ENCODE assay signal across 1 cellular context in the genomic region with DNA sequence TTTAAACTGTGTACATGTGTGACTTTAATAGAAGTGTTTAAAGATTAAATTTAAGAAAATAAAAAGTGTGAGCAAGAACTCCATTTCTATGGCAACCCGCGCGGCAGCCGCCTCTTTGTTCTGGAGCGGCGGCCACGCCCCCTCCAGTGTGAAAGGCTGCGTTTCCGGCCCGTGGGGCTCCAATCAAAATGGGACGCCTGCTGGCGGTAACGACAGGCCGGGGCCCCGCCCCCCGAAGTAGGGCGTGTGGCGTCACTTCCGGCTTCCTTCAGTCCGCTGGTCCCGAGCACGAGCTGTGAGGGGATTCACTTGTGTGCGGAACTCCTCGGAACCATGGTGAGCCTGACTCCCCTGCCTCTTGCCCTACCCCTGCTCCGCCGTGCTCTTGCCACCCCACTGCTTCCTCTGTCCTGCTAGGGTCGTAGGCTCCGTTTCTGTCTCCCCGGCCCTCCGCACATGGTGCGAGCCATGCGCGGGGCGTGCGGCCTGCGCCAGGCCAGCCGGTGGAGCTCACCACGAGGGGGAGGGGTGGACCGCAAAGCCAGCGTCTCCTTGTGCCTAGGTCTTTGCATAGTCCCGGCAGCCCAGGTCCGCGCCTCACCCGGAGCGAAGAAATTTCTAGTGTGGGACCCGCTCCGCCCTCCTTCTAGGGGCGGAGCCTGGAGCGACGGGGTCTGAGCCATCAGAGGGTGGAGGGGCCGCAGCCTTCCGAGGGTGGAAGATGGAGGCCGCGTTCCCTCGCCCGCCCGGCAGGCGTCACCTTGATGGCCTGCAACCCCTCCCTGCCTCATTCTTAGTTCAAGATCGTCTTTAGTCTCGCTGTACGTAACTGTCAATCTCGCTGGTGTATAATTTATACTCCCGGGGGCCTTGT.
TF ChIP-seq lines count a peak whose summit lies in the region.

A gene (plus strand): TSS at position 271 of the 874 bp plus-strand sequence. CDS start 63 bp downstream, at position 334.

TF ChIP-seq in HEK293, 187 proteins besides CTCF, POLR2A, EP300 and RAD21 (continued from another document and continues in another):
- TF ChIP-seq, protein P1, sequence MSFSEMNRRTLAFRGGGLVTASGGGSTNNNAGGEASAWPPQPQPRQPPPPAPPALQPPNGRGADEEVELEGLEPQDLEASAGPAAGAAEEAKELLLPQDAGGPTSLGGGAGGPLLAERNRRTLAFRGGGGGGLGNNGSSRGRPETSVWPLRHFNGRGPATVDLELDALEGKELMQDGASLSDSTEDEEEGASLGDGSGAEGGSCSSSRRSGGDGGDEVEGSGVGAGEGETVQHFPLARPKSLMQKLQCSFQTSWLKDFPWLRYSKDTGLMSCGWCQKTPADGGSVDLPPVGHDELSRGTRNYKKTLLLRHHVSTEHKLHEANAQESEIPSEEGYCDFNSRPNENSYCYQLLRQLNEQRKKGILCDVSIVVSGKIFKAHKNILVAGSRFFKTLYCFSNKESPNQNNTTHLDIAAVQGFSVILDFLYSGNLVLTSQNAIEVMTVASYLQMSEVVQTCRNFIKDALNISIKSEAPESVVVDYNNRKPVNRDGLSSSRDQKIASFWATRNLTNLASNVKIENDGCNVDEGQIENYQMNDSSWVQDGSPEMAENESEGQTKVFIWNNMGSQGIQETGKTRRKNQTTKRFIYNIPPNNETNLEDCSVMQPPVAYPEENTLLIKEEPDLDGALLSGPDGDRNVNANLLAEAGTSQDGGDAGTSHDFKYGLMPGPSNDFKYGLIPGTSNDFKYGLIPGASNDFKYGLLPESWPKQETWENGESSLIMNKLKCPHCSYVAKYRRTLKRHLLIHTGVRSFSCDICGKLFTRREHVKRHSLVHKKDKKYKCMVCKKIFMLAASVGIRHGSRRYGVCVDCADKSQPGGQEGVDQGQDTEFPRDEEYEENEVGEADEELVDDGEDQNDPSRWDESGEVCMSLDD (tag by site-specific recombination; IDR thresholded peaks at IDR 0.05), result no peak
- TF ChIP-seq ZFP3 (tag by site-specific recombination; IDR thresholded peaks at IDR 0.05; ENCODE audit: low read depth), result no peak
- TF ChIP-seq ZNF394 (tag by site-specific recombination; IDR thresholded peaks at IDR 0.05; ENCODE audit: borderline replicate concordance), result peak; percentile 54; the same call in 1 of the 2 replicates
- TF ChIP-seq, protein P2, sequence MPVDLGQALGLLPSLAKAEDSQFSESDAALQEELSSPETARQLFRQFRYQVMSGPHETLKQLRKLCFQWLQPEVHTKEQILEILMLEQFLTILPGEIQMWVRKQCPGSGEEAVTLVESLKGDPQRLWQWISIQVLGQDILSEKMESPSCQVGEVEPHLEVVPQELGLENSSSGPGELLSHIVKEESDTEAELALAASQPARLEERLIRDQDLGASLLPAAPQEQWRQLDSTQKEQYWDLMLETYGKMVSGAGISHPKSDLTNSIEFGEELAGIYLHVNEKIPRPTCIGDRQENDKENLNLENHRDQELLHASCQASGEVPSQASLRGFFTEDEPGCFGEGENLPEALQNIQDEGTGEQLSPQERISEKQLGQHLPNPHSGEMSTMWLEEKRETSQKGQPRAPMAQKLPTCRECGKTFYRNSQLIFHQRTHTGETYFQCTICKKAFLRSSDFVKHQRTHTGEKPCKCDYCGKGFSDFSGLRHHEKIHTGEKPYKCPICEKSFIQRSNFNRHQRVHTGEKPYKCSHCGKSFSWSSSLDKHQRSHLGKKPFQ (tag by site-specific recombination; IDR thresholded peaks at IDR 0.05), result 0 out of 2 replicates have a peak, but pooled peaks have one; percentile 12
- TF ChIP-seq ZBTB20 (tag by site-specific recombination; IDR thresholded peaks at IDR 0.05), result peak; percentile 78
- TF ChIP-seq, protein P3, sequence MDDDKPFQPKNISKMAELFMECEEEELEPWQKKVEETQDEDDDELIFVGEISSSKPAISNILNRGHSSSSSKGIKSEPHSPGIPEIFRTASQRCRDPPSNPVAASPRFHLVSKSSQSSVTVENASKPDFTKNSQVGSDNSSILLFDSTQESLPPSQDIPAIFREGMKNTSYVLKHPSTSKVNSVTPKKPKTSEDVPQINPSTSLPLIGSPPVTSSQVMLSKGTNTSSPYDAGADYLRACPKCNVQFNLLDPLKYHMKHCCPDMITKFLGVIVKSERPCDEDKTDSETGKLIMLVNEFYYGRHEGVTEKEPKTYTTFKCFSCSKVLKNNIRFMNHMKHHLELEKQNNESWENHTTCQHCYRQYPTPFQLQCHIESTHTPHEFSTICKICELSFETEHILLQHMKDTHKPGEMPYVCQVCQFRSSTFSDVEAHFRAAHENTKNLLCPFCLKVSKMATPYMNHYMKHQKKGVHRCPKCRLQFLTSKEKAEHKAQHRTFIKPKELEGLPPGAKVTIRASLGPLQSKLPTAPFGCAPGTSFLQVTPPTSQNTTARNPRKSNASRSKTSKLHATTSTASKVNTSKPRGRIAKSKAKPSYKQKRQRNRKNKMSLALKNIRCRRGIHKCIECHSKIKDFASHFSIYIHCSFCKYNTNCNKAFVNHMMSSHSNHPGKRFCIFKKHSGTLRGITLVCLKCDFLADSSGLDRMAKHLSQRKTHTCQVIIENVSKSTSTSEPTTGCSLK (tag by site-specific recombination; IDR thresholded peaks at IDR 0.05), result no peak
- TF ChIP-seq REPIN1 (tag by site-specific recombination; IDR thresholded peaks at IDR 0.05; ENCODE audit: low read depth), result peak; percentile 85
- TF ChIP-seq, protein P4, sequence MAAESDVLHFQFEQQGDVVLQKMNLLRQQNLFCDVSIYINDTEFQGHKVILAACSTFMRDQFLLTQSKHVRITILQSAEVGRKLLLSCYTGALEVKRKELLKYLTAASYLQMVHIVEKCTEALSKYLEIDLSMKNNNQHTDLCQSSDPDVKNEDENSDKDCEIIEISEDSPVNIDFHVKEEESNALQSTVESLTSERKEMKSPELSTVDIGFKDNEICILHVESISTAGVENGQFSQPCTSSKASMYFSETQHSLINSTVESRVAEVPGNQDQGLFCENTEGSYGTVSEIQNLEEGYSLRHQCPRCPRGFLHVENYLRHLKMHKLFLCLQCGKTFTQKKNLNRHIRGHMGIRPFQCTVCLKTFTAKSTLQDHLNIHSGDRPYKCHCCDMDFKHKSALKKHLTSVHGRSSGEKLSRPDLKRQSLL (tag by site-specific recombination; IDR thresholded peaks at IDR 0.05), result no peak
- TF ChIP-seq, protein P5, sequence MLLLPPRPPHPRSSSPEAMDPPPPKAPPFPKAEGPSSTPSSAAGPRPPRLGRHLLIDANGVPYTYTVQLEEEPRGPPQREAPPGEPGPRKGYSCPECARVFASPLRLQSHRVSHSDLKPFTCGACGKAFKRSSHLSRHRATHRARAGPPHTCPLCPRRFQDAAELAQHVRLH (tag by site-specific recombination; IDR thresholded peaks at IDR 0.05), result peak; percentile 39; the same call in 1 of the 2 replicates
- no peak for TF ChIP-seq EGR2 (tag by site-specific recombination; IDR thresholded peaks at IDR 0.05; ENCODE audit: low read depth)
- no peak for TF ChIP-seq ZNF670 (tag by site-specific recombination; IDR thresholded peaks at IDR 0.05; ENCODE audit: low read depth)
- TF ChIP-seq, protein P6, sequence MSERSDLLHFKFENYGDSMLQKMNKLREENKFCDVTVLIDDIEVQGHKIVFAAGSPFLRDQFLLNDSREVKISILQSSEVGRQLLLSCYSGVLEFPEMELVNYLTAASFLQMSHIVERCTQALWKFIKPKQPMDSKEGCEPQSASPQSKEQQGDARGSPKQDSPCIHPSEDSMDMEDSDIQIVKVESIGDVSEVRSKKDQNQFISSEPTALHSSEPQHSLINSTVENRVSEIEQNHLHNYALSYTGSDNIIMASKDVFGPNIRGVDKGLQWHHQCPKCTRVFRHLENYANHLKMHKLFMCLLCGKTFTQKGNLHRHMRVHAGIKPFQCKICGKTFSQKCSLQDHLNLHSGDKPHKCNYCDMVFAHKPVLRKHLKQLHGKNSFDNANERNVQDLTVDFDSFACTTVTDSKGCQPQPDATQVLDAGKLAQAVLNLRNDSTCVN (tag by site-specific recombination; optimal IDR thresholded peaks at IDR 0.05), result peak; percentile 76
- TF ChIP-seq ZNF157 (tag by site-specific recombination; IDR thresholded peaks at IDR 0.05), result no peak
- peak; percentile 79 for TF ChIP-seq ZEB2 (tag by site-specific recombination; IDR thresholded peaks at IDR 0.05)
- TF ChIP-seq ZNF600 (tag by site-specific recombination; IDR thresholded peaks at IDR 0.05), result peak; percentile 93
- TF ChIP-seq, protein P7, sequence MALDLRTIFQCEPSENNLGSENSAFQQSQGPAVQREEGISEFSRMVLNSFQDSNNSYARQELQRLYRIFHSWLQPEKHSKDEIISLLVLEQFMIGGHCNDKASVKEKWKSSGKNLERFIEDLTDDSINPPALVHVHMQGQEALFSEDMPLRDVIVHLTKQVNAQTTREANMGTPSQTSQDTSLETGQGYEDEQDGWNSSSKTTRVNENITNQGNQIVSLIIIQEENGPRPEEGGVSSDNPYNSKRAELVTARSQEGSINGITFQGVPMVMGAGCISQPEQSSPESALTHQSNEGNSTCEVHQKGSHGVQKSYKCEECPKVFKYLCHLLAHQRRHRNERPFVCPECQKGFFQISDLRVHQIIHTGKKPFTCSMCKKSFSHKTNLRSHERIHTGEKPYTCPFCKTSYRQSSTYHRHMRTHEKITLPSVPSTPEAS (tag by site-specific recombination; IDR thresholded peaks at IDR 0.05), result no peak; the same call in 1 of the 2 replicates
- TF ChIP-seq ZNF354C (tag by site-specific recombination; IDR thresholded peaks at IDR 0.05; ENCODE audit: borderline replicate concordance, low read depth), result no peak
- TF ChIP-seq ZNF626 (tag by site-specific recombination; IDR thresholded peaks at IDR 0.05), result no peak
- TF ChIP-seq ZNF19 (tag by site-specific recombination; IDR thresholded peaks at IDR 0.05; ENCODE audit: low read depth), result no peak
- TF ChIP-seq ZIC2 (tag by site-specific recombination; IDR thresholded peaks at IDR 0.05), result peak; percentile 29; the same call in 1 of the 2 replicates
- TF ChIP-seq ZNF292 (tag by site-specific recombination; IDR thresholded peaks at IDR 0.05; ENCODE audit: borderline replicate concordance, low read depth), result no peak
- TF ChIP-seq WT1 (tag by site-specific recombination; IDR thresholded peaks at IDR 0.05), result peak; percentile 44; the same call in 1 of the 2 replicates
- no peak for TF ChIP-seq ZNF560 (tag by site-specific recombination; IDR thresholded peaks at IDR 0.05; ENCODE audit: borderline replicate concordance)
- peak; percentile 72 for TF ChIP-seq ZNF76 (tag by site-specific recombination; IDR thresholded peaks at IDR 0.05; ENCODE audit: borderline replicate concordance, low read depth)
- TF ChIP-seq, protein P8, sequence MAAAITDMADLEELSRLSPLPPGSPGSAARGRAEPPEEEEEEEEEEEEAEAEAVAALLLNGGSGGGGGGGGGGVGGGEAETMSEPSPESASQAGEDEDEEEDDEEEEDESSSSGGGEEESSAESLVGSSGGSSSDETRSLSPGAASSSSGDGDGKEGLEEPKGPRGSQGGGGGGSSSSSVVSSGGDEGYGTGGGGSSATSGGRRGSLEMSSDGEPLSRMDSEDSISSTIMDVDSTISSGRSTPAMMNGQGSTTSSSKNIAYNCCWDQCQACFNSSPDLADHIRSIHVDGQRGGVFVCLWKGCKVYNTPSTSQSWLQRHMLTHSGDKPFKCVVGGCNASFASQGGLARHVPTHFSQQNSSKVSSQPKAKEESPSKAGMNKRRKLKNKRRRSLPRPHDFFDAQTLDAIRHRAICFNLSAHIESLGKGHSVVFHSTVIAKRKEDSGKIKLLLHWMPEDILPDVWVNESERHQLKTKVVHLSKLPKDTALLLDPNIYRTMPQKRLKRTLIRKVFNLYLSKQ (tag by site-specific recombination; IDR thresholded peaks at IDR 0.05; ENCODE audit: borderline replicate concordance), result no peak
- TF ChIP-seq, protein P9, sequence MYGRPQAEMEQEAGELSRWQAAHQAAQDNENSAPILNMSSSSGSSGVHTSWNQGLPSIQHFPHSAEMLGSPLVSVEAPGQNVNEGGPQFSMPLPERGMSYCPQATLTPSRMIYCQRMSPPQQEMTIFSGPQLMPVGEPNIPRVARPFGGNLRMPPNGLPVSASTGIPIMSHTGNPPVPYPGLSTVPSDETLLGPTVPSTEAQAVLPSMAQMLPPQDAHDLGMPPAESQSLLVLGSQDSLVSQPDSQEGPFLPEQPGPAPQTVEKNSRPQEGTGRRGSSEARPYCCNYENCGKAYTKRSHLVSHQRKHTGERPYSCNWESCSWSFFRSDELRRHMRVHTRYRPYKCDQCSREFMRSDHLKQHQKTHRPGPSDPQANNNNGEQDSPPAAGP (tag by site-specific recombination; IDR thresholded peaks at IDR 0.05), result peak; percentile 70
- TF ChIP-seq ZNF37A (tag by site-specific recombination; IDR thresholded peaks at IDR 0.05), result no peak
- TF ChIP-seq ZNF2 (tag by site-specific recombination; IDR thresholded peaks at IDR 0.05), result peak; percentile 95
- TF ChIP-seq ZNF23 (tag by site-specific recombination; IDR thresholded peaks at IDR 0.05; ENCODE audit: borderline replicate concordance), result no peak
- TF ChIP-seq, protein P10, sequence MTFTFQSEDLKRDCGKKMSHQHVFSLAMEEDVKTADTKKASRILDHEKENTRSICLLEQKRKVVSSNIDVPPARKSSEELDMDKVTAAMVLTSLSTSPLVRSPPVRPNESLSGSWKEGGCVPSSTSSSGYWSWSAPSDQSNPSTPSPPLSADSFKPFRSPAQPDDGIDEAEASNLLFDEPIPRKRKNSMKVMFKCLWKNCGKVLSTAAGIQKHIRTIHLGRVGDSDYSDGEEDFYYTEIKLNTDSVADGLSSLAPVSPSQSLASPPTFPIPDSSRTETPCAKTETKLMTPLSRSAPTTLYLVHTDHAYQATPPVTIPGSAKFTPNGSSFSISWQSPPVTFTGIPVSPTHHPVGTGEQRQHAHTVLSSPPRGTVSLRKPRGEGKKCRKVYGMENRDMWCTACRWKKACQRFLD (tag by site-specific recombination; IDR thresholded peaks at IDR 0.05), result no peak
- TF ChIP-seq PRDM1 (tag by site-specific recombination; IDR thresholded peaks at IDR 0.05), result no peak
- TF ChIP-seq ZNF324 (tag by site-specific recombination; IDR thresholded peaks at IDR 0.05), result peak; percentile 74; the same call in 1 of the 2 replicates
- no peak for TF ChIP-seq ZNF521 (tag by site-specific recombination; IDR thresholded peaks at IDR 0.05)
- no peak for TF ChIP-seq ZNF416 (tag by site-specific recombination; IDR thresholded peaks at IDR 0.05)
- TF ChIP-seq ZNF585B (tag by site-specific recombination; IDR thresholded peaks at IDR 0.05), result no peak
- peak; percentile 66; the same call in 1 of the 2 replicates for TF ChIP-seq KLF7 (tag by site-specific recombination; IDR thresholded peaks at IDR 0.05; ENCODE audit: borderline replicate concordance)
- TF ChIP-seq ZNF211 (tag by site-specific recombination; IDR thresholded peaks at IDR 0.05; ENCODE audit: low read depth), result no peak
- TF ChIP-seq ZNF571 (tag by site-specific recombination; IDR thresholded peaks at IDR 0.05), result no peak
- peak; percentile 88 for TF ChIP-seq SP7 (tag by site-specific recombination; IDR thresholded peaks at IDR 0.05)
- peak; percentile 90 for TF ChIP-seq ZBTB17 (tag by site-specific recombination; IDR thresholded peaks at IDR 0.05)
- no peak for TF ChIP-seq ZNF426 (tag by site-specific recombination; IDR thresholded peaks at IDR 0.05)
- TF ChIP-seq, protein P11, sequence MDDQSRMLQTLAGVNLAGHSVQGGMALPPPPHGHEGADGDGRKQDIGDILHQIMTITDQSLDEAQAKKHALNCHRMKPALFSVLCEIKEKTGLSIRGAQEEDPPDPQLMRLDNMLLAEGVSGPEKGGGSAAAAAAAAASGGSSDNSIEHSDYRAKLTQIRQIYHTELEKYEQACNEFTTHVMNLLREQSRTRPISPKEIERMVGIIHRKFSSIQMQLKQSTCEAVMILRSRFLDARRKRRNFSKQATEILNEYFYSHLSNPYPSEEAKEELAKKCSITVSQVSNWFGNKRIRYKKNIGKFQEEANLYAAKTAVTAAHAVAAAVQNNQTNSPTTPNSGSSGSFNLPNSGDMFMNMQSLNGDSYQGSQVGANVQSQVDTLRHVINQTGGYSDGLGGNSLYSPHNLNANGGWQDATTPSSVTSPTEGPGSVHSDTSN (CRISPR knock-in tag; IDR thresholded peaks at IDR 0.05), result 0 out of 2 replicates have a peak, but pooled peaks have one; percentile 78
- no peak for TF ChIP-seq ZNF202 (tag by site-specific recombination; IDR thresholded peaks at IDR 0.05; ENCODE audit: borderline replicate concordance)
- no peak for TF ChIP-seq ZNF221 (tag by site-specific recombination; IDR thresholded peaks at IDR 0.05; ENCODE audit: borderline replicate concordance)
